In genomic region chr12:9122166-9122609, GRCh38 we compare ENCODE assay signal across 30 cellular contexts. TPM values are rescaled to one million over a fixed set of nuclear protein-coding genes. Genes with fewer than 3 reads are reported as not detected.
DNase-seq lines count a peak whose midpoint lies in the region; ATAC-seq, FAIRE-seq and TF ChIP-seq lines count a peak whose summit lies in the region.
"Had no signal": no experiment of that assay in that cellular context is flagged by ENCODE, and none has a peak within 500 bp of the region (broad histone marks: within the 10 kb centered on the region; RNA-seq: fewer than 3 reads in every experiment).

No MANE protein-coding gene starts in this region.

- H3K4me3 ChIP-seq in heart right ventricle (peak overlapping the region in 4 of 10 donors; percentile 1 to 23 (median 8)), hepatocyte (no peak overlapping the region), aorta (ENCODE audit: low read length in 2 of 2) (peak overlapping the region; percentile 22 to 72)
- H3K4me3 ChIP-seq: ovary, SK-N-MC, spleen had no signal

- intact Hi-C loops in heart right ventricle (cut with DNase I), result no loop called here
- intact Hi-C loops in left cardiac atrium (cut with DNase I), result no loop called here
- intact Hi-C loops in aorta (cut with DNase I), result no loop called here

- H4K20me1 ChIP-seq in hepatocyte (ENCODE audit: insufficient read depth, poor library complexity, severe bottlenecking), result no peaks in the 10 kb centered on the region

- peaks cover 3% of the 10 kb centered on the region for H3K36me3 Mint-ChIP-seq in progenitor cell of endocrine pancreas (ENCODE audit: insufficient read depth)
- H3K36me3 Mint-ChIP-seq: activated naive CD4-positive, alpha-beta T cell treated with anti-CD3 and anti-CD28 coated beads, Interleukin-2, amount 50 U/mL, for 72 hours had no signal

- H3K9me3 ChIP-seq in heart right ventricle, result no peaks in the 10 kb centered on the region
- H3K9me3 ChIP-seq in hepatocyte (ENCODE audit: low read depth), result no peaks in the 10 kb centered on the region
- H3K9me3 ChIP-seq in aorta (ENCODE audit: control insufficient read depth, low read length), result no peaks in the 10 kb centered on the region
- H3K9me3 ChIP-seq: ovary, spleen had no signal

- no peaks in the 10 kb centered on the region for H3K27me3 ChIP-seq in heart right ventricle
- no peaks in the 10 kb centered on the region for H3K27me3 ChIP-seq in hepatocyte
- H3K27me3 ChIP-seq in aorta (ENCODE audit: control insufficient read depth in 1 of 2, insufficient read depth in 2 of 2, low read length in 1 of 2), result no peaks in the 10 kb centered on the region
- H3K27me3 ChIP-seq: ovary, spleen had no signal

- peak overlapping the region; percentile 54 for H3K4me2 ChIP-seq in hepatocyte

- H3K4me1 Mint-ChIP-seq in progenitor cell of endocrine pancreas (ENCODE audit: low read depth), result peaks cover 30% of the 10 kb centered on the region
- no peaks in the 10 kb centered on the region for H3K4me1 Mint-ChIP-seq in stimulated activated naive CD8-positive, alpha-beta T cell treated with anti-CD3 and anti-CD28 coated beads, Interleukin-15, amount 100 ng/mL, for 72 hours

- peak overlapping the region; percentile 73 for H3K27ac Mint-ChIP-seq in progenitor cell of endocrine pancreas
- H3K27ac Mint-ChIP-seq in stimulated activated naive CD8-positive, alpha-beta T cell treated with anti-CD3 and anti-CD28 coated beads, Interleukin-15, amount 100 ng/mL, for 72 hours, result no peak overlapping the region
- H3K27ac Mint-ChIP-seq: activated CD8-positive, alpha-beta T cell treated with anti-CD3 and anti-CD28 coated beads, Interleukin-2, amount 10 ng/mL, durations not matched to agents 7 days and 5 days; activated naive CD4-positive, alpha-beta T cell treated with anti-CD3 and anti-CD28 coated beads, Interleukin-2, amount 50 U/mL, for 72 hours; CD4-positive, alpha-beta memory T cell; T-helper 1 cell treated with Interleukin-12 subunit alpha and Interleukin-12 subunit beta and Interleukin-4 antibody, amounts not matched to agents 30 μg/mL and 1 μg/mL, for 36 hours had no signal

- H3K27me3 Mint-ChIP-seq in progenitor cell of endocrine pancreas, result no peaks in the 10 kb centered on the region
- H3K27me3 Mint-ChIP-seq in stimulated activated naive CD8-positive, alpha-beta T cell treated with anti-CD3 and anti-CD28 coated beads, Interleukin-15, amount 100 ng/mL, for 72 hours, result no peaks in the 10 kb centered on the region
- H3K27me3 Mint-ChIP-seq: CD4-positive, alpha-beta memory T cell had no signal

- TF ChIP-seq CTCF in heart right ventricle (IDR thresholded peaks at IDR 0.05), result no peak
- TF ChIP-seq CTCF in hepatocyte (IDR thresholded peaks at IDR 0.05; ENCODE audit: poor library complexity), result no peak
- no peak for TF ChIP-seq CTCF in progenitor cell of endocrine pancreas (IDR thresholded peaks at IDR 0.05; ENCODE audit: unreplicated experiment)

- peaks cover 7% of the 10 kb centered on the region for H3K9me3 Mint-ChIP-seq in progenitor cell of endocrine pancreas (ENCODE audit: low read depth)
- no peaks in the 10 kb centered on the region for H3K9me3 Mint-ChIP-seq in stimulated activated naive CD8-positive, alpha-beta T cell treated with anti-CD3 and anti-CD28 coated beads, Interleukin-15, amount 100 ng/mL, for 72 hours
- H3K9me3 Mint-ChIP-seq: activated naive CD4-positive, alpha-beta T cell treated with anti-CD3 and anti-CD28 coated beads, Interleukin-2, amount 50 U/mL, for 72 hours; CD4-positive, alpha-beta memory T cell; immature natural killer cell; T-helper 1 cell treated with Interleukin-12 subunit alpha and Interleukin-12 subunit beta and Interleukin-4 antibody, amounts not matched to agents 30 μg/mL and 1 μg/mL, for 36 hours had no signal

- H2AFZ ChIP-seq in hepatocyte, result no peak overlapping the region

- H3K27ac ChIP-seq in heart right ventricle (peak overlapping the region in 7 of 10 donors; percentile 4 to 84 (median 48)), hepatocyte (peak overlapping the region; percentile 8), aorta (ENCODE audit: low read depth in 1 of 2, low read length in 2 of 2) (no peak overlapping the region)
- H3K27ac ChIP-seq: ovary, RWPE1, SK-N-MC had no signal

- H3K9me2 ChIP-seq in hepatocyte (replicated peaks; ENCODE audit: insufficient read depth), result no peaks in the 10 kb centered on the region

- H3K4me3 Mint-ChIP-seq in progenitor cell of endocrine pancreas (ENCODE audit: low read depth), result peak overlapping the region; percentile 41
- no peak overlapping the region for H3K4me3 Mint-ChIP-seq in stimulated activated naive CD8-positive, alpha-beta T cell treated with anti-CD3 and anti-CD28 coated beads, Interleukin-15, amount 100 ng/mL, for 72 hours
- H3K4me3 Mint-ChIP-seq: activated CD8-positive, alpha-beta T cell treated with anti-CD3 and anti-CD28 coated beads, Interleukin-2, amount 10 ng/mL, durations not matched to agents 7 days and 5 days; CD4-positive, alpha-beta memory T cell; immature natural killer cell; T-helper 1 cell treated with Interleukin-12 subunit alpha and Interleukin-12 subunit beta and Interleukin-4 antibody, amounts not matched to agents 30 μg/mL and 1 μg/mL, for 36 hours had no signal

- FAIRE-seq in GM12892 (lab: Jason Lieb, UNC), result no peak

- 62 to 70% methylated on average over 3 of the region's 3 CpGs for WGBS in heart right ventricle, 2 donors
- 47% methylated on average over 3 of the region's 3 CpGs for WGBS in hepatocyte (ENCODE audit: low lambda C conversion rate, missing lambda C conversion rate)
- 38 to 39% methylated on average over 3 of the region's 3 CpGs for WGBS in aorta, 2 donors

- H3K36me3 ChIP-seq in heart right ventricle, result no peaks in the 10 kb centered on the region
- no peaks in the 10 kb centered on the region for H3K36me3 ChIP-seq in hepatocyte (replicated peaks; ENCODE audit: insufficient read depth, low read depth)
- no peaks in the 10 kb centered on the region for H3K36me3 ChIP-seq in aorta (ENCODE audit: control insufficient read depth in 1 of 2, insufficient read depth in 2 of 2, low read length in 1 of 2)
- H3K36me3 ChIP-seq: ovary, spleen had no signal

- H3K79me2 ChIP-seq in hepatocyte, result no peaks in the 10 kb centered on the region

- H3K4me1 ChIP-seq in heart right ventricle (peaks cover 6 to 64% (median 41%) of the 10 kb centered on the region in 9 donors), hepatocyte (ENCODE audit: insufficient read depth) (no peaks in the 10 kb centered on the region), aorta (ENCODE audit: control insufficient read depth in 1 of 2, insufficient read depth in 2 of 2, low read length in 2 of 2) (peaks cover 2 to 6% of the 10 kb centered on the region in 2 donors)

- no peak for TF ChIP-seq POLR2A in GM12892 (IDR thresholded peaks at IDR 0.05; ENCODE audit: low read depth, low read length)

- ATAC-seq in heart right ventricle (no peak), left cardiac atrium (no peak), aorta (ENCODE audit: low FRiP score) (no peak)
- no peak for ATAC-seq in stimulated activated naive CD8-positive, alpha-beta T cell treated with anti-CD3 and anti-CD28 coated beads, Interleukin-15, amount 100 ng/mL, for 72 hours
- ATAC-seq: activated CD8-positive, alpha-beta T cell treated with anti-CD3 and anti-CD28 coated beads, Interleukin-2, amount 10 ng/mL, durations not matched to agents 7 days and 5 days; activated naive CD4-positive, alpha-beta T cell treated with anti-CD3 and anti-CD28 coated beads, Interleukin-2, amount 50 U/mL, for 72 hours; esophagus mucosa; HCT116; right cardiac atrium had no signal

- DNase-seq in heart right ventricle (no peak), left cardiac atrium (no peak), hepatocyte (ENCODE audit: low spot score) (no peak), progenitor cell of endocrine pancreas (ENCODE audit: low spot score, unreplicated experiment) (no peak), aorta (no peak), NAMALWA (ENCODE audit: low spot score) (no peak), GM12892 (ENCODE audit: insufficient read length) (no peak)
- DNase-seq in stimulated activated naive CD8-positive, alpha-beta T cell treated with anti-CD3 and anti-CD28 coated beads, Interleukin-15, amount 100 ng/mL, for 72 hours, result no peak
- DNase-seq: activated CD4-positive, alpha-beta T cell treated with anti-CD3 and anti-CD28 coated beads for 1 hour; activated CD8-positive, alpha-beta T cell treated with anti-CD3 and anti-CD28 coated beads, Interleukin-2, amount 10 ng/mL, durations not matched to agents 7 days and 5 days; anterior cingulate cortex; CD4-positive, alpha-beta memory T cell; foreskin melanocyte; hypothalamus; immature natural killer cell; KG1; MM.1S; NCI-H146; NCI-H510A; ovary; right cardiac atrium; spleen; stimulated activated CD4-positive, alpha-beta T cell treated with anti-CD3 and anti-CD28 coated beads, Interleukin-2, amount 100 ng/mL, for 48 hours had no signal

RNA-seq across cellular contexts. Expression of gene A2M, which starts 6.5 kb away (rescaled TPM):
- total RNA-seq in heart right ventricle (1,000 to 10,000 TPM in 1 of 10 donors, 100 to 1,000 TPM in 9; 296 to 1,678 (median 530) TPM), left cardiac atrium (100 to 1,000 TPM; 634 to 687 TPM), hepatocyte (567 and 598 TPM in 2 replicates), progenitor cell of endocrine pancreas (1.1 and 2.0 TPM in 2 replicates), aorta (1,000 to 10,000 TPM; 2,139 to 2,389 TPM)
- polyA plus RNA-seq in heart right ventricle (100 to 1,000 TPM; 194 to 244 TPM), hepatocyte (426 and 463 TPM in 2 replicates), aorta (1,000 to 10,000 TPM in 1 of 2 donors, 100 to 1,000 TPM in 1; 268 to 1,278 TPM)
- polyA plus RNA-seq in GM12892 (2012; ENCODE audit: missing spikeins), result 0.64 TPM
- total RNA-seq: activated CD8-positive, alpha-beta T cell treated with anti-CD3 and anti-CD28 coated beads, Interleukin-2, amount 10 ng/mL, durations not matched to agents 7 days and 5 days; OCI-LY7 had no signal

Comparison
In these comparisons a context has a peak if more than half of its experiments do, and no peak if none do; other contexts are left out.
1. H3K27ac ChIP-seq: peak in heart right ventricle (7 of 10) and hepatocyte (single experiment); none in aorta (0 of 2).
2. RNA of gene A2M, which starts 6.5 kb away (total RNA-seq): 2,139 to 2,389 TPM in aorta, 634 to 687 TPM in left cardiac atrium, 567 to 598 TPM in hepatocyte and 296 to 1,678 TPM in heart right ventricle; 1.1 to 2.0 TPM in progenitor cell of endocrine pancreas; every median in the first group is over 10 times any median in the second.